ENCODE assay signal across 1 cellular context in the genomic region with DNA sequence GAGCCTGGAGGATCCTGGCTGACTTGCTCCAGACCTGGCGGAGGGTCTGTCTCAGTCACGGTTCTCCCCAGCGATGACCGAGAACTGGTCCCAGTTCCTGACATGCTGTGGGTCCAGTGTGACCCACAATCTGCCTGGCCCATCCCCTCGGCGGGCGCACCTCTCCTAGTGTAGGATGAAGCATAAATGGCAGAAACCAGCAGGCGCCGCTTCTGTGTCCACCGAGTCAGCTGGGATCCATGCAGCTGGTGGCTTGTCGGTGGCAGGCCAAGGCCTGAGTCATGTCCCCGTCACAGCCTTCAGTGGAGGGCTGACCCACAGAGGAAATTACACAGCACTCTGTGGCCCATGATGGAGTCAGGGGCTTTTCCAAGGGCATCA.
TF ChIP-seq lines count a peak whose summit lies in the region.

No MANE protein-coding gene starts in this region.

TF ChIP-seq in SK-N-SH treated with all-trans-retinoic acid at 6 μM for 48 hours, 23 proteins besides CTCF, POLR2A, EP300 and RAD21 (continued from another document):
- TF ChIP-seq ZC3H10 (CRISPR knock-in tag; IDR thresholded peaks at IDR 0.05) (no peak), BACH2 (CRISPR knock-in tag; IDR thresholded peaks at IDR 0.05; ENCODE audit: borderline replicate concordance) (no peak), ARNTL (CRISPR knock-in tag; IDR thresholded peaks at IDR 0.05; ENCODE audit: borderline replicate concordance, low read depth) (no peak), CSRNP3 (CRISPR knock-in tag; IDR thresholded peaks at IDR 0.05) (no peak), TOX (CRISPR knock-in tag; IDR thresholded peaks at IDR 0.05; ENCODE audit: borderline replicate concordance) (no peak), TCF4 (CRISPR knock-in tag; IDR thresholded peaks at IDR 0.05; ENCODE audit: borderline replicate concordance) (no peak), CREB5 (CRISPR knock-in tag; IDR thresholded peaks at IDR 0.05; ENCODE audit: low read depth) (no peak), ESRRG (CRISPR knock-in tag; IDR thresholded peaks at IDR 0.05) (no peak), ZNF8 (CRISPR knock-in tag; IDR thresholded peaks at IDR 0.05) (no peak)
TF ChIP-seq in SK-N-SH treated with all-trans-retinoic acid at 6 μM for 48 hours: peak in this region for 0.
